ENCODE assay signal across 20 cellular contexts in the genomic region with DNA sequence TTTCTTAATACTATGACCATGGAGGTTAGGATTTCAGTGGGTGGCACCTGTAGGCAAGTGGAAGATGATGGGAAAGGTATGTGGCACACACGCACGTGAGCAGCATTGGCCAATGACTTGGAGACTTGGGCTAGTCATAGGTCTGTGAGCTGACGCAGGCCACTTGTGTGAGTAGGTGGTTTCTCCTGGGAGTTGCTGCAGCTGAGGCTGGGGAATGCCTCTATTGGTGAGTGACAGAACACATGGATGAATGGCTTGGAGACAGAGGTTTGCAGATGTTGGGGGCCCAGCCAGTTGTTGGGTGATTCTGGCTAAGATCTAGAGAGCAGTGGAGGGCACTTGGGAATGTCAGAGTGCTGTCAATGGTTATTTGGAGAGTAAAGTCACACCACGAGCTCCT.
"Had no signal": no experiment of that assay in that cellular context is flagged by ENCODE, and none has a peak within 500 bp of the region (broad histone marks: within the 10 kb centered on the region; RNA-seq: fewer than 3 reads in every experiment).

No MANE protein-coding gene starts in this region.

- H3K9me3 ChIP-seq: MG63, SJSA1 had no signal

- H3K4me3 ChIP-seq: MG63, SJSA1, SK-N-MC had no signal

- H3K27me3 ChIP-seq: MG63, SJSA1 had no signal

- H3K27me3 Mint-ChIP-seq: IgD-negative memory B cell had no signal

- H3K27ac ChIP-seq: SJSA1, SK-N-MC had no signal

- DNase-seq: KBM-7, MG63, NCI-H1092, NCI-H1436, NCI-H187, NCI-H2029, NCI-H2081 treated with DMSO at 0.1 percent for 48 hours, NCI-H2171, NCI-H226, NCI-H446, NCI-H510A, NCI-H524 treated with DMSO at 0.1 percent for 48 hours, NCI-H69, NCI-H774, Right ventricle myocardium superior, RPMI8226, SIG-M5 had no signal

- H3K4me1 ChIP-seq: SJSA1 had no signal
